Comparison of ENCODE assay signal across 8 cellular contexts in the genomic region with DNA sequence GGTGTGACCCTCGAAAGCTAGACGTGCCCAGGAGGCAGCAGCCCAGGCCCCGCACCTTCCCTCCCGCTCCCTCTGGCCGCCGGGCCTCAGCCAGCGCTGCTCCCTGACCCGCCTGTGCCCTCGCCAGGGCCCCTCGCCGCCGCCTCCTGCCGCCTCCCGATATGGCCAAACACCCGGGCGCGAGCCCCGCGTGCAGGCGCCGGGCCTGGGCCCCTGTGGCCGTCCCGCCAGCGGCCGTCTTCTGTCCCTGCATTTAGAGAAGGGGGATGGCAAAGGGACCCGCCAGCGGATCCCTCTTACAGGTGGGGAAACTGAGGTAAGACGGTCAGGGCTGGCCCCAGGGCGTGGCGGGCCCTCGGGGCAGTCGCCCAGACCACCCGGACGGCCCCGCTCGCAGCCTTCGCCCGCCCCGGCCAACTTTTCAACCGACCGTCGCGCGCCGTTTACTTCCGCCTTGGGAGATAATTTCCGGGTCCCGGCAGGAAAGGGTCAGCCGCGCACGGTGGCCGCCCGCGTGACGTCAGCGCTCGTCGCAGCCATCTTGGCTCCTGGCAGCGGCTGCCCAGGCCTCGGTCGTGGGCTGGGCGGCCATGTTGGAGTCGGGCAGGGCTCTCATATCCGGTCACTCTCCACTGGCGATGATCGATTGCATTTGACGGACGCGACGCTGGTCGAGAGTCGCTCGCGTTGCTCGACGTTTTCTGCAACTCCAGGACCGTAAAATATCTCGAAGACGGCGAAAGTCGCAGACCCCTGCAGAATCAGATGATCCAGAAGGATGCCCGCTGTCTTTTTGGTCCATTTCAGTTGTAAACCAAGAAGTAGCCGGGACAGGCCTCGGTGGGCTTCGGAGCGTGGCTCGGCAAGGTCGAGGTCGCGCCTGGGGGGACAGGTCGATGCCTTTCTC. TPM values are rescaled to one million over a fixed set of nuclear protein-coding genes. Genes with fewer than 3 reads are reported as not detected.
DNase-seq lines count a peak whose midpoint lies in the region; ATAC-seq and TF ChIP-seq lines count a peak whose summit lies in the region.

No MANE protein-coding gene starts in this region.

- DNase-seq in AG20443 (ENCODE audit: low spot score) (peak; percentile 99), NCI-H526 (lab: John Stamatoyannopoulos, UW) (peak; percentile 57 to 89), dorsolateral prefrontal cortex (peak; percentile 87 to 95 (median 93)), right lobe of liver (peak; percentile 94 to 95 (median 95))
- peak; percentile 90 to 91 for DNase-seq in activated CD4-positive, alpha-beta T cell treated with anti-CD3 and anti-CD28 coated beads, Interleukin-2, amount 50 U/mL, for 48 hours
- peak; percentile 84 for DNase-seq in stimulated activated CD4-positive, alpha-beta T cell treated with anti-CD3 and anti-CD28 coated beads, Interleukin-4, amount 100 ng/mL, for 1 hour

- H3K4me3 ChIP-seq in dorsolateral prefrontal cortex = peak overlapping the region; percentile 60 to 97 (median 88)
- H3K4me3 ChIP-seq in right lobe of liver = peak overlapping the region; percentile 70 to 93 (median 78)

- TF ChIP-seq CTCF in dorsolateral prefrontal cortex (IDR thresholded peaks at IDR 0.05 in 54 of 56, conservative IDR thresholded peaks at IDR 0.05 in 2 of 56; ENCODE audit: low read depth in 1 of 56, partially characterized antibody in 56 of 56) (peak in 15 of 56 donors; percentile 5 to 56 (median 17)), right lobe of liver (IDR thresholded peaks at IDR 0.05) (no peak)

- H3K36me3 ChIP-seq in right lobe of liver = no peaks in the 10 kb centered on the region

- H3K9me3 ChIP-seq in right lobe of liver = no peaks in the 10 kb centered on the region

- peak; percentile 72 for TF ChIP-seq POLR2A in right lobe of liver (IDR thresholded peaks at IDR 0.05)

- intact Hi-C loops in dorsolateral prefrontal cortex (cut with DNase I) (no loop called here), right lobe of liver (cut with DNase I) (no loop called here)

- H3K27me3 ChIP-seq in dorsolateral prefrontal cortex (peaks cover 0 to 7% (median 0%) of the 10 kb centered on the region in 45 donors), right lobe of liver (no peaks in the 10 kb centered on the region)

- peaks cover 0 to 5% (median 0%) of the 10 kb centered on the region in 4 donors for H3K4me1 ChIP-seq in right lobe of liver

- 25% methylated on average over 20 of the region's 91 CpGs for WGBS in right lobe of liver (ENCODE audit: insufficient coverage, low coverage, low lambda C conversion rate, missing lambda C conversion rate)

- peak; percentile 80 for ATAC-seq in GM19043 (IDR thresholded peaks at IDR 0.05; ENCODE audit: low read depth, unreplicated experiment)
- ATAC-seq in HG03354 (IDR thresholded peaks at IDR 0.05; ENCODE audit: poor library complexity, severe bottlenecking, unreplicated experiment) = peak; percentile 89
- ATAC-seq in right lobe of liver = peak; percentile 98 to 99 (median 98)

- H3K27ac ChIP-seq in dorsolateral prefrontal cortex (peak overlapping the region in 56 of 59 donors; percentile 30 to 95 (median 84)), right lobe of liver (peak overlapping the region; percentile 76 to 86 (median 76))

RNA-seq across cellular contexts. Expression of a gene that starts 7.1 kb away (rescaled TPM):
- 10 to 100 TPM in 8 of 120 experiments, 1 to 10 TPM in 112; 1.1 to 13.0 (median 5.8) TPM for total RNA-seq in dorsolateral prefrontal cortex
- not detected for total RNA-seq in right lobe of liver

RNA-seq across cellular contexts. Expression of a gene that starts 19.2 kb away (rescaled TPM):
- 10 to 100 TPM in 118 of 120 experiments, 1 to 10 TPM in 2; 9.5 to 68.5 (median 17.6) TPM for total RNA-seq in dorsolateral prefrontal cortex
- total RNA-seq in right lobe of liver = 1 to 10 TPM; 2.9 to 7.8 (median 4.6) TPM

RNA-seq across cellular contexts. Expression of a gene that starts 19.4 kb away (rescaled TPM):
- total RNA-seq in dorsolateral prefrontal cortex (10 to 100 TPM in 119 of 120 experiments, 1 to 10 TPM in 1; 9.7 to 31.5 (median 23.0) TPM), right lobe of liver (10 to 100 TPM in 2 of 6 experiments, 1 to 10 TPM in 4; 5.1 to 16.2 (median 6.6) TPM)

RNA-seq across cellular contexts. Expression of a gene that starts 47.1 kb away (rescaled TPM):
- 1 to 10 TPM in 39 of 120 experiments, under 1 TPM in 60, not detected in 21; 0.29 to 6.6 (median 0.90) TPM for total RNA-seq in dorsolateral prefrontal cortex
- total RNA-seq in right lobe of liver = under 1 TPM in 1 of 6 experiments, not detected in 5; 0.25 TPM

Comparison
In these comparisons a context has a peak if more than half of its experiments do, and no peak if none do; other contexts are left out.
1. Peak in every context shown above with its lines: DNase-seq, ATAC-seq, H3K4me3 ChIP-seq and H3K27ac ChIP-seq.